In genomic region chr16:82067810-82068325, GRCh38 we compare ENCODE assay signal across 16 cellular contexts. TPM values are rescaled to one million over a fixed set of nuclear protein-coding genes. Genes with fewer than 3 reads are reported as not detected.
DNase-seq lines count a peak whose midpoint lies in the region; TF ChIP-seq lines count a peak whose summit lies in the region.
"Had no signal": no experiment of that assay in that cellular context is flagged by ENCODE, and none has a peak within 500 bp of the region (broad histone marks: within the 10 kb centered on the region; RNA-seq: fewer than 3 reads in every experiment).

No MANE protein-coding gene starts in this region.

- H3K27me3 ChIP-seq in GM23248 (replicated peaks; ENCODE audit: insufficient read depth) (no peaks in the 10 kb centered on the region), hepatocyte (no peaks in the 10 kb centered on the region), uterus (no peaks in the 10 kb centered on the region)
- H3K27me3 ChIP-seq: BLaER1 had no signal

- no peak overlapping the region for H3K4me3 Mint-ChIP-seq in nephron progenitor cell
- H3K4me3 Mint-ChIP-seq: CD14-positive monocyte; CD4-positive, alpha-beta memory T cell; H9 had no signal

- no peak for TF ChIP-seq CTCF in hepatocyte (IDR thresholded peaks at IDR 0.05; ENCODE audit: poor library complexity)
- TF ChIP-seq CTCF in nephron progenitor cell (IDR thresholded peaks at IDR 0.05) = no peak
- no peak for TF ChIP-seq CTCF in uterus (IDR thresholded peaks at IDR 0.05)

- H3K27me3 Mint-ChIP-seq in nephron progenitor cell (ENCODE audit: low read depth, poor library complexity) = peaks cover 18% of the 10 kb centered on the region

- H3K9me2 ChIP-seq in GM23248 (ENCODE audit: insufficient read depth) (no peaks in the 10 kb centered on the region), hepatocyte (replicated peaks; ENCODE audit: insufficient read depth) (no peaks in the 10 kb centered on the region)

- no peak overlapping the region for H3K4me3 ChIP-seq in GM23248
- H3K4me3 ChIP-seq in hepatocyte = no peak overlapping the region
- no peak overlapping the region for H3K4me3 ChIP-seq in uterus
- H3K4me3 ChIP-seq: BLaER1, K562 had no signal

- no peaks in the 10 kb centered on the region for H3K36me3 Mint-ChIP-seq in nephron progenitor cell (ENCODE audit: low read depth)
- H3K36me3 Mint-ChIP-seq: CD14-positive monocyte; CD4-positive, alpha-beta memory T cell had no signal

- H3K9me3 ChIP-seq in GM23248 (ENCODE audit: low read depth) (no peaks in the 10 kb centered on the region), hepatocyte (ENCODE audit: low read depth) (no peaks in the 10 kb centered on the region), uterus (no peaks in the 10 kb centered on the region)
- H3K9me3 ChIP-seq: BLaER1 had no signal

- intact Hi-C loops in uterus (cut with DNase I; ENCODE audit: low total_unique reads) = no loop called here

- peak overlapping the region; percentile 19 for H3K4me2 ChIP-seq in GM23248 (ENCODE audit: unreplicated experiment)
- peak overlapping the region; percentile 33 for H3K4me2 ChIP-seq in hepatocyte
- H3K4me2 ChIP-seq: BLaER1 had no signal

- H3K4me1 Mint-ChIP-seq in nephron progenitor cell = peaks cover 23% of the 10 kb centered on the region
- H3K4me1 Mint-ChIP-seq: CD14-positive monocyte; CD4-positive, alpha-beta memory T cell had no signal

- peaks cover 22% of the 10 kb centered on the region for H3F3A ChIP-seq in GM23248 (ENCODE audit: insufficient read depth)

- H4K20me1 ChIP-seq in GM23248 (ENCODE audit: insufficient read depth) = no peaks in the 10 kb centered on the region
- H4K20me1 ChIP-seq in hepatocyte (ENCODE audit: insufficient read depth, poor library complexity, severe bottlenecking) = no peaks in the 10 kb centered on the region
- H4K20me1 ChIP-seq: BLaER1 had no signal

- H3K27ac ChIP-seq in GM23248 = peak overlapping the region; percentile 67
- peak overlapping the region; percentile 66 for H3K27ac ChIP-seq in hepatocyte
- H3K27ac ChIP-seq in uterus = peak overlapping the region; percentile 72 to 78
- H3K27ac ChIP-seq: BLaER1 had no signal

- peaks cover 11% of the 10 kb centered on the region for H3K9me3 Mint-ChIP-seq in nephron progenitor cell

- in situ Hi-C loops in GM23248 (cut with MboI) = no loop called here

- H3K27ac Mint-ChIP-seq in nephron progenitor cell = peak overlapping the region; percentile 43
- H3K27ac Mint-ChIP-seq: CD4-positive, alpha-beta memory T cell; H9 had no signal

- H3K36me3 ChIP-seq in GM23248 (ENCODE audit: low read depth) (no peaks in the 10 kb centered on the region), hepatocyte (replicated peaks; ENCODE audit: insufficient read depth, low read depth) (no peaks in the 10 kb centered on the region), uterus (no peaks in the 10 kb centered on the region)
- H3K36me3 ChIP-seq: BLaER1 had no signal

- H3K9ac ChIP-seq in GM23248 = peak overlapping the region; percentile 24; the same call in 1 of the 2 replicates
- H3K9ac ChIP-seq: BLaER1 had no signal

- H3K4me1 ChIP-seq in GM23248 (ENCODE audit: insufficient read depth) (peaks cover 30% of the 10 kb centered on the region), hepatocyte (ENCODE audit: insufficient read depth) (peaks cover 26% of the 10 kb centered on the region), uterus (peaks cover 0 to 5% of the 10 kb centered on the region in 2 donors)
- H3K4me1 ChIP-seq: BLaER1 had no signal

- TF ChIP-seq POLR2A in uterus (IDR thresholded peaks at IDR 0.05) = no peak

- WGBS in GM23248 (ENCODE audit: low coverage in 1 of 2, low lambda C conversion rate in 2 of 2, missing lambda C conversion rate in 2 of 2), 2 experiments = 91 to 99% methylated on average over 10 of the region's 10 CpGs
- 91% methylated on average over 10 of the region's 10 CpGs for WGBS in hepatocyte (ENCODE audit: low lambda C conversion rate, missing lambda C conversion rate)

- H3K79me2 ChIP-seq in GM23248 (ENCODE audit: insufficient read depth) = no peaks in the 10 kb centered on the region
- peaks cover 34% of the 10 kb centered on the region for H3K79me2 ChIP-seq in hepatocyte

- no peak for DNase-seq in GM23248
- no peak for DNase-seq in hepatocyte (ENCODE audit: low spot score)
- no peak for DNase-seq in nephron progenitor cell
- no peak for DNase-seq in uterus
- no peak for DNase-seq in cerebellar cortex (ENCODE audit: low spot score)
- DNase-seq in HPDE6-E6E7 (ENCODE audit: extremely low spot score) = no peak
- DNase-seq in NCI-H1417 treated with DMSO at 0.1 percent for 48 hours (lab: John Stamatoyannopoulos, UW) = no peak
- DNase-seq: CD4-positive, alpha-beta memory T cell; DMS153; DMS79; GDM1; H9 had no signal

- H2AFZ ChIP-seq in GM23248 = no peak overlapping the region; the same call in 1 of the 2 replicates
- no peak overlapping the region for H2AFZ ChIP-seq in hepatocyte

RNA-seq across cellular contexts. Expression of gene HSD17B2, which starts 32.8 kb away (rescaled TPM):
- total RNA-seq in GM23248 (2014; rRNA removed; shearing (Covaris generic)) = not detected in 2 replicates
- polyA plus RNA-seq in GM23248 (2016; fragmentation: Nextera tagmentation; extraction: Ambion mirVana) (0.39 TPM in 1 of 2 replicates, not detected in the other), hepatocyte (63.5 and 91.1 TPM in 2 replicates)
- total RNA-seq in hepatocyte (75.6 and 76.7 TPM in 2 replicates), uterus (under 1 TPM in 1 of 4 donors, not detected in 3; 0.14 TPM)
- total RNA-seq: CD4-positive, alpha-beta memory T cell; H1; H9; K562 had no signal
- polyA plus RNA-seq: CD14-positive monocyte; CD4-positive, alpha-beta memory T cell; H1; K562 had no signal

RNA-seq across cellular contexts. Expression of gene SDR42E1, which starts 56.6 kb away (rescaled TPM):
- not detected in 2 replicates for total RNA-seq in GM23248 (2014; rRNA removed; shearing (Covaris generic))
- polyA plus RNA-seq in GM23248 (2016; fragmentation: Nextera tagmentation; extraction: Ambion mirVana) (not detected in 2 replicates), hepatocyte (0.04 TPM in 1 of 2 replicates, not detected in the other)
- total RNA-seq in hepatocyte (not detected in 2 replicates), uterus (1 to 10 TPM in 2 of 4 donors, under 1 TPM in 2; under 0.01 to 5.1 (median 1.5) TPM)
- total RNA-seq: H1, H9 had no signal
- polyA plus RNA-seq: CD14-positive monocyte had no signal

Comparison
In these comparisons a context has a peak if more than half of its experiments do, and no peak if none do; other contexts are left out.
1. RNA of gene HSD17B2, which starts 32.8 kb away (total RNA-seq): 75.6 to 76.7 TPM in hepatocyte; 0.14 TPM in uterus and not detected in GM23248; every median in the first group is over 10 times any median in the second.
2. Peak in every context shown above with its lines, with median percentiles within 50 percentile points of each other: H3K27ac ChIP-seq.